ENCODE assay signal across 13 cellular contexts in the genomic region with DNA sequence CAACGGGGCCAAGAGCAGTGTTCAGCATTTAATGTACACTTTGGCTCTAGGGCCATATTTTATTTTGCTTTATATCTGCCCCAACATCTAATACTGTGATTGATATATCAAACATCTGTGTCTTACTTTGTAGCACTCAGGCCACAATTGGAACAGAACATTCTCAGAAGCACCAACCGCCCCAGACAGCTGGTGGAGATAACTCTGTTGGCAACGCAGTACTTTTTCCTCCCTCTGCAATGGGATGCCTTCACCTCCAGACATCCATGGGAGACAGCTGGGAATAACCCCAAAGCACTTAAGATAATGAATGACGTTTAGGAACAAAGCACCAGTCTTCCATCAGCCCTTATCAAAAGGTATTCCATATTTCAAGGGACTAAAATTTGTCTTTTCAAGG. TPM values are rescaled to one million over a fixed set of nuclear protein-coding genes. Genes with fewer than 3 reads are reported as not detected.
DNase-seq lines count a peak whose midpoint lies in the region; ATAC-seq and TF ChIP-seq lines count a peak whose summit lies in the region.
"Had no signal": no experiment of that assay in that cellular context is flagged by ENCODE, and none has a peak within 500 bp of the region (broad histone marks: within the 10 kb centered on the region; RNA-seq: fewer than 3 reads in every experiment).

No MANE protein-coding gene starts in this region.

- H3K27me3 Mint-ChIP-seq in T-helper 1 cell treated with Interleukin-12 subunit alpha and Interleukin-12 subunit beta and Interleukin-4 antibody, amounts not matched to agents 30 μg/mL and 1 μg/mL, for 36 hours (ENCODE audit: low read depth): no peaks in the 10 kb centered on the region
- H3K27me3 Mint-ChIP-seq in IgD-negative memory B cell: no peaks in the 10 kb centered on the region
- H3K27me3 Mint-ChIP-seq in effector memory CD8-positive, alpha-beta T cell: no peaks in the 10 kb centered on the region
- no peaks in the 10 kb centered on the region for H3K27me3 Mint-ChIP-seq in osteocyte (ENCODE audit: unreplicated experiment)

- no peaks in the 10 kb centered on the region for H3K9me3 Mint-ChIP-seq in T-helper 1 cell treated with Interleukin-12 subunit alpha and Interleukin-12 subunit beta and Interleukin-4 antibody, amounts not matched to agents 30 μg/mL and 1 μg/mL, for 36 hours
- no peaks in the 10 kb centered on the region for H3K9me3 Mint-ChIP-seq in IgD-negative memory B cell
- no peaks in the 10 kb centered on the region for H3K9me3 Mint-ChIP-seq in effector memory CD8-positive, alpha-beta T cell
- no peaks in the 10 kb centered on the region for H3K9me3 Mint-ChIP-seq in osteocyte (ENCODE audit: unreplicated experiment)

- TF ChIP-seq CTCF in osteocyte (IDR thresholded peaks at IDR 0.05): no peak

- peak overlapping the region; percentile 89 for H3K27ac Mint-ChIP-seq in T-helper 1 cell treated with Interleukin-12 subunit alpha and Interleukin-12 subunit beta and Interleukin-4 antibody, amounts not matched to agents 30 μg/mL and 1 μg/mL, for 36 hours
- H3K27ac Mint-ChIP-seq in IgD-negative memory B cell: peak overlapping the region in 2 of 3 donors; percentile 86 to 90
- H3K27ac Mint-ChIP-seq in effector memory CD8-positive, alpha-beta T cell: peak overlapping the region; percentile 94 to 96
- peak overlapping the region; percentile 82 for H3K27ac Mint-ChIP-seq in osteocyte (ENCODE audit: unreplicated experiment)

- peak overlapping the region; percentile 70 for H3K4me3 Mint-ChIP-seq in T-helper 1 cell treated with Interleukin-12 subunit alpha and Interleukin-12 subunit beta and Interleukin-4 antibody, amounts not matched to agents 30 μg/mL and 1 μg/mL, for 36 hours
- H3K4me3 Mint-ChIP-seq in IgD-negative memory B cell (peak overlapping the region in 3 of 4 donors; percentile 51 to 71 (median 69)), osteocyte (ENCODE audit: unreplicated experiment) (no peak overlapping the region)
- peak overlapping the region; percentile 78 to 82 for H3K4me3 Mint-ChIP-seq in effector memory CD8-positive, alpha-beta T cell

- peaks cover 17% of the 10 kb centered on the region for H3K36me3 Mint-ChIP-seq in T-helper 1 cell treated with Interleukin-12 subunit alpha and Interleukin-12 subunit beta and Interleukin-4 antibody, amounts not matched to agents 30 μg/mL and 1 μg/mL, for 36 hours (ENCODE audit: low read depth)
- H3K36me3 Mint-ChIP-seq in IgD-negative memory B cell (peaks cover 7% of the 10 kb centered on the region), osteocyte (ENCODE audit: unreplicated experiment) (peaks cover 9% of the 10 kb centered on the region)
- H3K36me3 Mint-ChIP-seq in effector memory CD8-positive, alpha-beta T cell (ENCODE audit: insufficient read depth): peaks cover 38% of the 10 kb centered on the region

- ATAC-seq in effector memory CD8-positive, alpha-beta T cell (replicated peaks): no peak
- ATAC-seq: A549 had no signal

- H3K4me1 Mint-ChIP-seq in T-helper 1 cell treated with Interleukin-12 subunit alpha and Interleukin-12 subunit beta and Interleukin-4 antibody, amounts not matched to agents 30 μg/mL and 1 μg/mL, for 36 hours (ENCODE audit: low read depth): peaks cover 83% of the 10 kb centered on the region
- H3K4me1 Mint-ChIP-seq in IgD-negative memory B cell: peaks cover 65 to 76% (median 75%) of the 10 kb centered on the region in 3 donors
- peaks cover 77 to 84% of the 10 kb centered on the region in 2 donors for H3K4me1 Mint-ChIP-seq in effector memory CD8-positive, alpha-beta T cell (ENCODE audit: low read depth in 2 of 2)
- H3K4me1 Mint-ChIP-seq in osteocyte (ENCODE audit: unreplicated experiment): peaks cover 46% of the 10 kb centered on the region

- DNase-seq in T-helper 1 cell (no peak), osteocyte (ENCODE audit: extremely low spot score, unreplicated experiment) (no peak), SW480 (ENCODE audit: low spot score) (no peak), NCI-H2196 treated with DMSO at 0.1 percent for 48 hours (lab: John Stamatoyannopoulos, UW; ENCODE audit: unreplicated experiment) (no peak), NCI-H748 (lab: John Stamatoyannopoulos, UW; ENCODE audit: unreplicated experiment) (no peak)
- DNase-seq in effector memory CD8-positive, alpha-beta T cell: no peak
- DNase-seq: kidney, NCI-H1048, PC-9, sigmoid colon had no signal

RNA-seq across cellular contexts. Expression of gene PIP4K2A, which starts 57.4 kb away (rescaled TPM):
- 43.2 TPM for polyA plus RNA-seq in IgD-negative memory B cell
- total RNA-seq in osteocyte: 41.1 and 52.7 TPM in 2 replicates
